1 cellular context compared by ENCODE assay signal in the genomic region with DNA sequence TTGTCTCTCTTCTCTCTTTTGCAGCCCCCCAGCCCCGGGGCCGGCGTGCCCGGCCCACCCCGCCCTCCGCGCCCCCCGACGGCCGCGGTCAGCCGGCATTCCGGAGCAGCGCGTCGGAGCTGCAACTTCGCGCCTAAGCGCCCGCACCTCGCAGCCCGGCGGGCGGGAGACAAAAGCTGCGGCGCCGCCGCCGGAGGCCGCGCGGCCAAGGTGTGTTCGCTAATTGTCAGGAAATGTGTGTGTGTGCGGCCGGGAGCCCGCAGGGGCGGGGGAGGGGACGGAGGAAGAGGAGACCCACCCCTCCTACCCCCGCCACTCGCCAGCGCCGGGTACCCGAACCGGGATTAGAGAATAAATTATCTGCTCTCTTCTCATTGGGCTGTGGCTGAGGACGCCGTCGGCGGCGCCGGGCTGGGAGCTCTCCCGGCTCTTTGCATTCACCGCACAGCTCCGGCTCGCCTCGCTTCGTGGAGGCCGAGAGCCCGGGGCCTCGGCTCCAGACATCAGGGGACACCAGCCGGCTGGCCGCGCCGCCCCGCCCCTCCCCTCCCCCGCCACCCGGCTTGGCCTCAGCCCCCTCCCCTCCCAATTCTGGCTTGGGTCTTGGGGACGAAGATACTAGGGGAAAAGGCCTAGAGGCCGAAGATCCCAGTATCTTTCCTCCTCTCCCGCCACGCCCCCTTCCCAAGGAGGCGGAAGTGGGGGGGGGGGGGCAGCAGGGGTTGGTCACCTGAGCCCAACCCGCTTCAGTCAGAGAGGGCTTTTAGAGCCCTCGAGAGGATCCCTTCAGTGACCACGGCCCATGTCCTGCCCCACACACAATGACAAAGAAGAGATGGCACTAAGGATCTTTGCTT.
TF ChIP-seq lines count a peak whose summit lies in the region.

No MANE protein-coding gene starts in this region.

TF ChIP-seq in SK-N-SH, 30 proteins besides CTCF, POLR2A, EP300 and RAD21 (continued from another document):
- no peak for TF ChIP-seq POLR2AphosphoS5 (IDR thresholded peaks at IDR 0.05; ENCODE audit: low read depth, low read length)
- TF ChIP-seq ELF1 (IDR thresholded peaks at IDR 0.05): no peak
- TF ChIP-seq GABPA (IDR thresholded peaks at IDR 0.05; ENCODE audit: low read depth): no peak
- TF ChIP-seq TEAD4 (IDR thresholded peaks at IDR 0.05; ENCODE audit: borderline replicate concordance, insufficient read depth): no peak
- TF ChIP-seq FOSL2 (IDR thresholded peaks at IDR 0.05; ENCODE audit: borderline replicate concordance, low read depth): no peak
- TF ChIP-seq EZH2phosphoT487 (IDR thresholded peaks at IDR 0.05; ENCODE audit: borderline replicate concordance, low read depth): no peak
- no peak for TF ChIP-seq NFIC (IDR thresholded peaks at IDR 0.05; ENCODE audit: borderline replicate concordance)
